In genomic region chr6:125512621-125513020, GRCh38 we compare ENCODE assay signal across 8 cellular contexts.
DNase-seq lines count a peak whose midpoint lies in the region; ATAC-seq and TF ChIP-seq lines count a peak whose summit lies in the region.

No MANE protein-coding gene starts in this region.

- no peaks in the 10 kb centered on the region for H3K4me1 Mint-ChIP-seq in immature natural killer cell

- ATAC-seq in GM21381 (IDR thresholded peaks at IDR 0.05; ENCODE audit: unreplicated experiment), result peak; percentile 77

- H3K9me3 Mint-ChIP-seq in immature natural killer cell, result no peaks in the 10 kb centered on the region

- H3K27ac Mint-ChIP-seq in immature natural killer cell, result no peak overlapping the region

- H3K27me3 Mint-ChIP-seq in immature natural killer cell (ENCODE audit: low read depth in 3 of 3), result peaks cover 0 to 8% (median 2%) of the 10 kb centered on the region in 3 donors

- H3K36me3 Mint-ChIP-seq in immature natural killer cell, result no peaks in the 10 kb centered on the region

- H3K4me3 ChIP-seq in fibroblast of mammary gland (ENCODE audit: control insufficient read depth, low read depth, low read length), result no peak overlapping the region

- TF ChIP-seq CTCF in GM12872 (IDR thresholded peaks at IDR 0.05; ENCODE audit: insufficient read depth, low read depth, low read length), result peak; percentile 62
- TF ChIP-seq CTCF in fibroblast of mammary gland (conservative IDR thresholded peaks at IDR 0.05; ENCODE audit: control insufficient read depth, insufficient read depth, low read depth, low read length), result peak; percentile 17

- no peak overlapping the region for H3K4me3 Mint-ChIP-seq in immature natural killer cell

- DNase-seq in HT-29 (ENCODE audit: low spot score) (peak; percentile 9), fibroblast of mammary gland (ENCODE audit: low read depth) (no peak), NCI-H446 treated with DMSO at 0.1 percent for 48 hours (lab: John Stamatoyannopoulos, UW) (no peak), DMS79 (lab: John Stamatoyannopoulos, UW) (no peak), HuH-7.5 (ENCODE audit: low spot score) (no peak), immature natural killer cell (no peak)
